Comparison of ENCODE assay signal across 13 cellular contexts in genomic region chr2:54757496-54757895, GRCh38. TPM values are rescaled to one million over a fixed set of nuclear protein-coding genes. Genes with fewer than 3 reads are reported as not detected.
DNase-seq lines count a peak whose midpoint lies in the region; ATAC-seq, FAIRE-seq and TF ChIP-seq lines count a peak whose summit lies in the region.
"Had no signal": no experiment of that assay in that cellular context is flagged by ENCODE, and none has a peak within 500 bp of the region (broad histone marks: within the 10 kb centered on the region; RNA-seq: fewer than 3 reads in every experiment).

No MANE protein-coding gene starts in this region.

- H3K4me3 ChIP-seq in mesodermal cell (ENCODE audit: extremely low read depth, insufficient read depth, low read length, poor library complexity, severe bottlenecking): no peak overlapping the region
- no peak overlapping the region for H3K4me3 ChIP-seq in small intestine (ENCODE audit: low read depth in 1 of 2, low read length in 2 of 2)
- H3K4me3 ChIP-seq: SJCRH30 had no signal

- H3K27ac ChIP-seq in mesodermal cell (ENCODE audit: low read depth, low read length, severe bottlenecking) (peak overlapping the region; percentile 55), small intestine (ENCODE audit: low read depth in 1 of 2, low read length in 1 of 2) (peak overlapping the region in 1 of 2 donors; percentile 7)
- H3K27ac ChIP-seq: SJCRH30 had no signal

- H3K9me3 ChIP-seq in mesodermal cell (ENCODE audit: control insufficient read depth, low read length): no peaks in the 10 kb centered on the region
- no peaks in the 10 kb centered on the region for H3K9me3 ChIP-seq in small intestine (ENCODE audit: control insufficient read depth, low read depth)
- H3K9me3 ChIP-seq: SJCRH30 had no signal

- no peaks in the 10 kb centered on the region for H3K9me3 Mint-ChIP-seq in activated T-helper 17 cell treated with anti-CD3 and anti-CD28 coated beads, Interleukin-2, amount 50 U/mL, for 72 hours
- H3K9me3 Mint-ChIP-seq: activated naive CD4-positive, alpha-beta T cell treated with anti-CD3 and anti-CD28 coated beads, Interleukin-2, amount 50 U/mL, for 24 hours; neural crest cell had no signal

- DNase-seq in T-helper 1 cell (no peak), erythroblast (lab: John Stamatoyannopoulos, UW) (no peak), small intestine (no peak)
- DNase-seq: glutamatergic neuron, NCI-H1048, SJCRH30 had no signal

- no peak for FAIRE-seq in small intestine (lab: Jason Lieb, UNC)

- no peak overlapping the region for H3K4me3 Mint-ChIP-seq in activated T-helper 17 cell treated with anti-CD3 and anti-CD28 coated beads, Interleukin-2, amount 50 U/mL, for 72 hours
- H3K4me3 Mint-ChIP-seq: activated naive CD4-positive, alpha-beta T cell treated with anti-CD3 and anti-CD28 coated beads, Interleukin-2, amount 50 U/mL, for 24 hours; neural crest cell had no signal

- no peak overlapping the region for H3K27ac Mint-ChIP-seq in activated T-helper 17 cell treated with anti-CD3 and anti-CD28 coated beads, Interleukin-2, amount 50 U/mL, for 72 hours
- H3K27ac Mint-ChIP-seq: activated naive CD4-positive, alpha-beta T cell treated with anti-CD3 and anti-CD28 coated beads, Interleukin-2, amount 50 U/mL, for 24 hours had no signal

- peaks cover 6% of the 10 kb centered on the region for H3K4me1 Mint-ChIP-seq in activated T-helper 17 cell treated with anti-CD3 and anti-CD28 coated beads, Interleukin-2, amount 50 U/mL, for 72 hours
- H3K4me1 Mint-ChIP-seq: activated naive CD4-positive, alpha-beta T cell treated with anti-CD3 and anti-CD28 coated beads, Interleukin-2, amount 50 U/mL, for 24 hours had no signal

- 38 to 75% methylated on average over 1 to 4 of the region's 4 CpGs for WGBS in mesodermal cell (ENCODE audit: insufficient coverage in 2 of 2), 2 experiments
- 72 to 90% (median 78%) methylated on average over 4 of the region's 4 CpGs for WGBS in small intestine, 3 donors

- peaks cover 4% of the 10 kb centered on the region for H3K4me1 ChIP-seq in mesodermal cell (ENCODE audit: control insufficient read depth, insufficient read depth, low read length, poor library complexity, severe bottlenecking)
- H3K4me1 ChIP-seq in small intestine (ENCODE audit: control insufficient read depth in 2 of 2, insufficient read depth in 1 of 2, low read depth in 1 of 2, low read length in 1 of 2): no peaks in the 10 kb centered on the region
- H3K4me1 ChIP-seq: SJCRH30 had no signal

- H3K36me3 ChIP-seq in mesodermal cell (ENCODE audit: control insufficient read depth, insufficient read depth, low read length): no peaks in the 10 kb centered on the region
- H3K36me3 ChIP-seq in small intestine (ENCODE audit: control insufficient read depth in 2 of 2, insufficient read depth in 2 of 2, low read length in 2 of 2): no peaks in the 10 kb centered on the region
- H3K36me3 ChIP-seq: SJCRH30 had no signal

- peak; percentile 37 for ATAC-seq in GM18519 (IDR thresholded peaks at IDR 0.05; ENCODE audit: low FRiP score, unreplicated experiment)
- peak; percentile 44 for ATAC-seq in HG03432 (IDR thresholded peaks at IDR 0.05; ENCODE audit: unreplicated experiment)
- ATAC-seq in activated T-helper 17 cell treated with anti-CD3 and anti-CD28 coated beads, Interleukin-2, amount 50 U/mL, for 72 hours (replicated peaks): peak; percentile 44
- no peak for ATAC-seq in GM21737 (IDR thresholded peaks at IDR 0.05; ENCODE audit: unreplicated experiment)

- no peaks in the 10 kb centered on the region for H3K36me3 Mint-ChIP-seq in activated T-helper 17 cell treated with anti-CD3 and anti-CD28 coated beads, Interleukin-2, amount 50 U/mL, for 72 hours (ENCODE audit: low read depth)
- H3K36me3 Mint-ChIP-seq: activated naive CD4-positive, alpha-beta T cell treated with anti-CD3 and anti-CD28 coated beads, Interleukin-2, amount 50 U/mL, for 24 hours had no signal

- no peaks in the 10 kb centered on the region for H3K27me3 Mint-ChIP-seq in activated T-helper 17 cell treated with anti-CD3 and anti-CD28 coated beads, Interleukin-2, amount 50 U/mL, for 72 hours

- no peak for TF ChIP-seq POLR2A in erythroblast (IDR thresholded peaks at IDR 0.05; ENCODE audit: low read length)

- no peaks in the 10 kb centered on the region for H3K27me3 ChIP-seq in small intestine (ENCODE audit: control insufficient read depth in 2 of 2, insufficient read depth in 2 of 2, low read length in 2 of 2)
- H3K27me3 ChIP-seq: SJCRH30 had no signal

RNA-seq across cellular contexts. Expression of gene EML6, which starts 34.0 kb away (rescaled TPM):
- total RNA-seq in activated T-helper 17 cell treated with anti-CD3 and anti-CD28 coated beads, Interleukin-2, amount 50 U/mL, for 72 hours: 1 to 10 TPM; 1.0 to 1.4 TPM
- polyA plus RNA-seq in mesodermal cell (2013, experiment 1 of 2): 2.3 TPM
- 0.66 TPM for polyA plus RNA-seq in mesodermal cell (2013, experiment 2 of 2)
- polyA plus RNA-seq in small intestine: 1 to 10 TPM in 1 of 3 donors, under 1 TPM in 2; 0.54 to 1.3 (median 0.89) TPM
